ENCODE assay signal across 24 cellular contexts in genomic region chr14:103043257-103043893, GRCh38. TPM values are rescaled to one million over a fixed set of nuclear protein-coding genes. Genes with fewer than 3 reads are reported as not detected.
DNase-seq lines count a peak whose midpoint lies in the region; ATAC-seq, FAIRE-seq and TF ChIP-seq lines count a peak whose summit lies in the region.
"Had no signal": no experiment of that assay in that cellular context is flagged by ENCODE, and none has a peak within 500 bp of the region (broad histone marks: within the 10 kb centered on the region; RNA-seq: fewer than 3 reads in every experiment).

No MANE protein-coding gene starts in this region.

- no peaks in the 10 kb centered on the region for H3K9me2 ChIP-seq in PC-9 (ENCODE audit: insufficient read depth)

- DNase-seq in GM12891 (ENCODE audit: insufficient read length, low spot score) (no peak), PC-9 (no peak), GM12878 (ENCODE audit: low read depth, low spot score) (no peak), smooth muscle cell (lab: John Stamatoyannopoulos, UW; ENCODE audit: unreplicated experiment) (no peak), NCI-H1436 (lab: John Stamatoyannopoulos, UW) (no peak), foreskin keratinocyte (no peak), Right ventricle myocardium superior (no peak)
- DNase-seq: ACHN; BE2C; C1 segment of cervical spinal cord; CD4-positive, CD25-positive, alpha-beta regulatory T cell; CD8-positive, alpha-beta memory T cell; COR-L47; DMS 273 treated with DMSO at 0.1 percent for 48 hours; DMS53; DND-41; EL; HCEC 1CT had no signal

- H3K27me3 ChIP-seq in PC-9 (ENCODE audit: insufficient read depth, low read depth) (no peaks in the 10 kb centered on the region), GM12878 (replicated peaks in 1 of 2; ENCODE audit: control insufficient read depth in 2 of 2, insufficient read depth in 2 of 2, low read length in 1 of 2) (no peaks in the 10 kb centered on the region), smooth muscle cell (ENCODE audit: low read depth) (no peaks in the 10 kb centered on the region), foreskin keratinocyte (no peaks in the 10 kb centered on the region)
- H3K27me3 ChIP-seq: BE2C had no signal

- 72% methylated on average over 8 of the region's 8 CpGs for WGBS in GM12878 (ENCODE audit: insufficient coverage, insufficient replicate concordance, low lambda C conversion rate, missing lambda C conversion rate)
- 96% methylated on average over 8 of the region's 8 CpGs for WGBS in smooth muscle cell (ENCODE audit: low lambda C conversion rate)

- H3F3A ChIP-seq in PC-9 (ENCODE audit: insufficient read depth, low read depth) (peaks cover 21% of the 10 kb centered on the region; the same call in 1 of the 2 replicates), smooth muscle cell (ENCODE audit: low read depth) (no peaks in the 10 kb centered on the region)

- no peak for TF ChIP-seq RAD21 in GM12878 (IDR thresholded peaks at IDR 0.05; ENCODE audit: insufficient read depth, low read depth, low read length)

- in situ Hi-C loops in GM12878 (cut with MboI) = no loop called here

- SMC1A ChIA-PET in GM12878 (lab: Charles Lee; ENCODE audit: uncharacterized antibody, unreplicated experiment) = interaction anchor here (1.0 to 1.8 kb wide), 3 partner anchors 18 to 62 kb away, joined by 3 to 4 read pairs (median 3); no protein-coding TSS in a partner anchor

- H3K79me2 ChIP-seq in PC-9 (ENCODE audit: low read depth) = peaks cover 99% of the 10 kb centered on the region
- peaks cover 35% of the 10 kb centered on the region for H3K79me2 ChIP-seq in GM12878 (ENCODE audit: control insufficient read depth, insufficient read depth, low read length)
- peaks cover 100% of the 10 kb centered on the region for H3K79me2 ChIP-seq in smooth muscle cell (ENCODE audit: low read depth)

- H3K4me2 ChIP-seq in PC-9 (no peak overlapping the region), GM12878 (ENCODE audit: control insufficient read depth, insufficient read depth) (peak overlapping the region; percentile 67), smooth muscle cell (no peak overlapping the region)
- H3K4me2 ChIP-seq: GM23338 had no signal

- H4K20me1 ChIP-seq in PC-9 (ENCODE audit: insufficient read depth) (peaks cover 67% of the 10 kb centered on the region), GM12878 (ENCODE audit: control insufficient read depth, insufficient read depth) (no peaks in the 10 kb centered on the region), smooth muscle cell (ENCODE audit: low read depth) (peaks cover 99% of the 10 kb centered on the region)

- ATAC-seq in GM12878 = peak; percentile 39
- ATAC-seq in foreskin keratinocyte = no peak
- no peak for ATAC-seq in Right ventricle myocardium superior (ENCODE audit: poor library complexity)
- ATAC-seq: GM23338 had no signal

- H3K4me3 ChIP-seq in PC-9 (no peak overlapping the region), GM12878 (no peak overlapping the region), smooth muscle cell (no peak overlapping the region)
- H3K4me3 ChIP-seq: GM23338 had no signal

- H3K27ac ChIP-seq in PC-9 (peak overlapping the region; percentile 39), GM12878 (ENCODE audit: control insufficient read depth, insufficient read depth) (peak overlapping the region; percentile 24), smooth muscle cell (ENCODE audit: low read depth) (peak overlapping the region; percentile 4), foreskin keratinocyte (no peak overlapping the region)

- CTCF ChIA-PET in PC-9 (lab: Charles Lee) = interaction anchor here (0.5 to 0.7 kb wide), 2 partner anchors 348 to 349 kb away, joined by 3 to 4 read pairs; no protein-coding TSS in a partner anchor
- CTCF ChIA-PET in GM12878 (lab: Yijun Ruan, JAX) = interaction anchor here (1.2 to 2.2 kb wide), 4 partner anchors 8 to 349 kb away, joined by 3 to 8 read pairs (median 3); no protein-coding TSS in a partner anchor

- H3K4me1 ChIP-seq in PC-9 (replicated peaks; ENCODE audit: insufficient read depth) (peaks cover 8% of the 10 kb centered on the region; the same call in 1 of the 2 replicates), GM12878 (ENCODE audit: control insufficient read depth, insufficient read depth, low read length) (peaks cover 26% of the 10 kb centered on the region), smooth muscle cell (ENCODE audit: low read depth) (no peaks in the 10 kb centered on the region), foreskin keratinocyte (no peaks in the 10 kb centered on the region)
- H3K4me1 ChIP-seq: BE2C had no signal

- POLR2A ChIA-PET in PC-9 (lab: Charles Lee; ENCODE audit: unreplicated experiment) = interaction anchor here (0.5 to 0.6 kb wide), 2 partner anchors 85 to 384 kb away, joined by 3 to 5 read pairs; no protein-coding TSS in a partner anchor
- POLR2A ChIA-PET in GM12878 (lab: Charles Lee) = interaction anchor here (0.6 to 1.2 kb wide), 2 partner anchors 10 to 12 kb away, joined by 3 to 4 read pairs; no protein-coding TSS in a partner anchor

- TF ChIP-seq POLR2A in GM12891 (IDR thresholded peaks at IDR 0.05; ENCODE audit: low read depth, low read length) (no peak), GM12878 (IDR thresholded peaks at IDR 0.05; ENCODE audit: low read depth, low read length) (no peak)

- BruUV-seq in PC-9 (replicated peaks; lab: Mats Ljungman, UMichigan) = no TSS peak
- BruUV-seq in GM12878 (replicated peaks; lab: Mats Ljungman, UMichigan) = TSS peak; percentile 51

- RAD21 ChIA-PET in GM12878 (lab: Charles Lee; ENCODE audit: unreplicated experiment) = interaction anchor here (0.5 kb wide), 1 partner anchor 347 kb away, joined by 3 read pairs; no protein-coding TSS in a partner anchor

- peaks cover 27% of the 10 kb centered on the region for H3K36me3 ChIP-seq in PC-9 (ENCODE audit: low read depth)
- peaks cover 3 to 4% of the 10 kb centered on the region in 2 experiments; a peak in 3 of 4 replicates for H3K36me3 ChIP-seq in GM12878 (ENCODE audit: control insufficient read depth in 2 of 2, insufficient read depth in 2 of 2, low read length in 1 of 2)
- H3K36me3 ChIP-seq in smooth muscle cell (ENCODE audit: low read depth) = no peaks in the 10 kb centered on the region

- peak; percentile 9 for FAIRE-seq in GM12891 (lab: Jason Lieb, UNC)
- peak; percentile 61 for FAIRE-seq in GM12878 (lab: Jason Lieb, UNC)
- FAIRE-seq: GM12892, GM18507, H54 had no signal

- H2AFZ ChIP-seq in PC-9 = no peak overlapping the region
- H2AFZ ChIP-seq in GM12878 (ENCODE audit: control insufficient read depth, low read depth, low read length) = no peak overlapping the region
- H2AFZ ChIP-seq in smooth muscle cell (ENCODE audit: low read depth) = no peak overlapping the region
- H2AFZ ChIP-seq: GM23338 had no signal

- TF ChIP-seq CTCF in PC-9 (conservative IDR thresholded peaks at IDR 0.05) (no peak), GM12878 (IDR thresholded peaks at IDR 0.05 in 2 of 3, conservative IDR thresholded peaks at IDR 0.05 in 1 of 3; ENCODE audit: control insufficient read depth in 2 of 3, extremely low read depth in 1 of 3, insufficient read depth in 1 of 3, low read depth in 3 of 3, low read length in 3 of 3) (no peak), smooth muscle cell (IDR thresholded peaks at IDR 0.05; ENCODE audit: borderline replicate concordance, insufficient read depth, poor library complexity, severe bottlenecking) (no peak), foreskin keratinocyte (conservative IDR thresholded peaks at IDR 0.05) (no peak)

- intact Hi-C loops in PC-9 (cut with micrococcal nuclease; ENCODE audit: unreplicated experiment) = no loop called here
- intact Hi-C loops in GM12878 (cut with micrococcal nuclease; ENCODE audit: unreplicated experiment) = no loop called here
- intact Hi-C loops in Right ventricle myocardium superior (cut with DNase I) = no loop called here

- TF ChIP-seq EP300 in GM12878 (IDR thresholded peaks at IDR 0.05; ENCODE audit: borderline replicate concordance in 1 of 2, control insufficient read depth in 1 of 2, low read depth in 2 of 2, low read length in 2 of 2) = no peak

- H3K9ac ChIP-seq in GM12878 (ENCODE audit: control insufficient read depth, insufficient read depth, low read length) (no peak overlapping the region), smooth muscle cell (ENCODE audit: low read depth) (no peak overlapping the region)

- H3K9me3 ChIP-seq in PC-9 (ENCODE audit: insufficient read depth, low read depth) (peaks cover 4% of the 10 kb centered on the region; the same call in 1 of the 2 replicates), GM12878 (replicated peaks; ENCODE audit: control insufficient read depth, insufficient read depth, low read length) (peaks cover 12% of the 10 kb centered on the region; the same call in 2 of the 3 replicates), smooth muscle cell (replicated peaks; ENCODE audit: low read depth) (no peaks in the 10 kb centered on the region)
- H3K9me3 ChIP-seq: BE2C had no signal

RNA-seq across cellular contexts. Expression of gene CDC42BPB, which starts 14.0 kb away (rescaled TPM):
- polyA plus RNA-seq in GM12891 (2012; ENCODE audit: low read depth, missing spikeins) = 11.6 TPM
- total RNA-seq in PC-9 (2021) = 203 and 209 TPM in 2 replicates
- 103 and 127 TPM in 2 replicates for total RNA-seq in GM12878 (2013; cell fraction: nucleolus; rRNA removed)
- 15.3 and 19.9 TPM in 2 replicates for total RNA-seq in GM12878 (2014; rRNA removed)
- total RNA-seq in GM12878 (2014; rRNA removed; fragmentation: Illumina TruSeq; extraction: Trizol) = 10.0 and 10.7 TPM in 2 replicates
- 20.3 and 22.0 TPM in 2 replicates for total RNA-seq in GM12878 (2021)
- 9.3 TPM for polyA plus RNA-seq in GM12878 (2011; ENCODE audit: low read depth)
- polyA plus RNA-seq in GM12878 (2011; rRNA removed) = 17.4 and 22.1 TPM in 2 replicates
- polyA plus RNA-seq in GM12878 (2011; cell fraction: cytosol; rRNA removed) = 23.8 and 26.2 TPM in 2 replicates
- 61.2 and 90.5 TPM in 2 replicates for polyA plus RNA-seq in GM12878 (2011; cell fraction: nucleus; rRNA removed)
- 12.2 and 14.2 TPM in 2 replicates for polyA plus RNA-seq in GM12878 (2012)
- polyA plus RNA-seq in GM12878 (2014; fragmentation: Illumina TruSeq; extraction: Trizol) = 8.4 and 15.9 TPM in 2 replicates
- under 1 TPM; 0.42 to 0.46 TPM for polyA plus RNA-seq in GM12878 (2014; fragmentation: Nextera tagmentation; extraction: Ambion mirVana)
- polyA plus RNA-seq in GM12878 (2014; rRNA removed) = 18.3 and 23.6 TPM in 2 replicates
- 1 to 10 TPM in 1 of 2 experiments, under 1 TPM in 1; 0.82 to 1.7 TPM for polyA plus RNA-seq in GM12878 (2016; fragmentation: Nextera tagmentation; extraction: Ambion mirVana)
- polyA minus RNA-seq in GM12878 (2011; rRNA and poly(A)+ RNA removed) = 44.8 and 46.7 TPM in 2 replicates
- polyA minus RNA-seq in GM12878 (2011; cell fraction: cytosol; rRNA and poly(A)+ RNA removed) = 14.2 and 15.8 TPM in 2 replicates
- 20.3 and 38.5 TPM in 2 replicates for polyA minus RNA-seq in GM12878 (2011; cell fraction: nucleus; rRNA and poly(A)+ RNA removed)
- 56.6 and 71.2 TPM in 2 replicates for total RNA-seq in smooth muscle cell
- polyA plus RNA-seq in smooth muscle cell = 11.3 and 14.4 TPM in 2 replicates
- 52.9 and 59.7 TPM in 2 replicates for total RNA-seq in foreskin keratinocyte
- 15.9 and 16.8 TPM in 2 replicates for polyA plus RNA-seq in foreskin keratinocyte
- total RNA-seq in Right ventricle myocardium superior = 64.6 TPM

RNA-seq across cellular contexts. Expression of gene LBHD2, which starts 40.6 kb away (rescaled TPM):
- not detected for polyA plus RNA-seq in GM12891 (2012; ENCODE audit: low read depth, missing spikeins)
- total RNA-seq in PC-9 (2021) (0.52 and 0.78 TPM in 2 replicates), GM12878 (2014; rRNA removed) (not detected in 2 replicates), GM12878 (2014; rRNA removed; fragmentation: Illumina TruSeq; extraction: Trizol) (not detected in 2 replicates), GM12878 (2021) (not detected in 2 replicates), smooth muscle cell (not detected in 2 replicates), foreskin keratinocyte (not detected in 2 replicates), Right ventricle myocardium superior (not detected)
- total RNA-seq in GM12878 (2013; cell fraction: nucleolus; rRNA removed) = not detected in 2 replicates
- not detected for polyA plus RNA-seq in GM12878 (2011; ENCODE audit: low read depth)
- polyA plus RNA-seq in GM12878 (2011; rRNA removed) (not detected in 2 replicates), GM12878 (2014; fragmentation: Illumina TruSeq; extraction: Trizol) (not detected in 2 replicates), GM12878 (2014; fragmentation: Nextera tagmentation; extraction: Ambion mirVana) (not detected), GM12878 (2014; rRNA removed) (not detected in 2 replicates), GM12878 (2016; fragmentation: Nextera tagmentation; extraction: Ambion mirVana) (not detected), smooth muscle cell (not detected in 2 replicates), foreskin keratinocyte (not detected in 2 replicates)
- not detected in 2 replicates for polyA plus RNA-seq in GM12878 (2011; cell fraction: cytosol; rRNA removed)
- polyA plus RNA-seq in GM12878 (2011; cell fraction: nucleus; rRNA removed) = not detected in 2 replicates
- not detected in 2 replicates for polyA plus RNA-seq in GM12878 (2012)
- not detected in 2 replicates for polyA minus RNA-seq in GM12878 (2011; rRNA and poly(A)+ RNA removed)
- polyA minus RNA-seq in GM12878 (2011; cell fraction: cytosol; rRNA and poly(A)+ RNA removed) = not detected in 2 replicates
- polyA minus RNA-seq in GM12878 (2011; cell fraction: nucleus; rRNA and poly(A)+ RNA removed) = not detected in 2 replicates
- total RNA-seq: A172; CD4-positive, CD25-positive, alpha-beta regulatory T cell; CD8-positive, alpha-beta memory T cell; G401; GM23338 had no signal
- polyA plus RNA-seq: CD4-positive, CD25-positive, alpha-beta regulatory T cell; CD8-positive, alpha-beta memory T cell; GM23338 had no signal

RNA-seq across cellular contexts. Expression of gene EXOC3L4, which starts 51.1 kb away (rescaled TPM):
- not detected for polyA plus RNA-seq in GM12891 (2012; ENCODE audit: low read depth, missing spikeins)
- total RNA-seq in PC-9 (2021) (0.38 and 1.7 TPM in 2 replicates), GM12878 (2014; rRNA removed) (not detected in 2 replicates), GM12878 (2014; rRNA removed; fragmentation: Illumina TruSeq; extraction: Trizol) (not detected in 2 replicates), GM12878 (2021) (not detected in 2 replicates), smooth muscle cell (not detected in 2 replicates), foreskin keratinocyte (not detected in 2 replicates), Right ventricle myocardium superior (0.38 TPM)
- total RNA-seq in GM12878 (2013; cell fraction: nucleolus; rRNA removed) = not detected in 2 replicates
- polyA plus RNA-seq in GM12878 (2011; ENCODE audit: low read depth) = not detected
- polyA plus RNA-seq in GM12878 (2011; rRNA removed) (not detected in 2 replicates), GM12878 (2014; fragmentation: Illumina TruSeq; extraction: Trizol) (not detected in 2 replicates), GM12878 (2014; fragmentation: Nextera tagmentation; extraction: Ambion mirVana) (not detected), GM12878 (2014; rRNA removed) (not detected in 2 replicates), GM12878 (2016; fragmentation: Nextera tagmentation; extraction: Ambion mirVana) (not detected), smooth muscle cell (not detected in 2 replicates), foreskin keratinocyte (not detected in 2 replicates)
- polyA plus RNA-seq in GM12878 (2011; cell fraction: cytosol; rRNA removed) = not detected in 2 replicates
- polyA plus RNA-seq in GM12878 (2011; cell fraction: nucleus; rRNA removed) = 0.15 TPM in 1 of 2 replicates, not detected in the other
- not detected in 2 replicates for polyA plus RNA-seq in GM12878 (2012)
- polyA minus RNA-seq in GM12878 (2011; rRNA and poly(A)+ RNA removed) = not detected in 2 replicates
- not detected in 2 replicates for polyA minus RNA-seq in GM12878 (2011; cell fraction: cytosol; rRNA and poly(A)+ RNA removed)
- not detected in 2 replicates for polyA minus RNA-seq in GM12878 (2011; cell fraction: nucleus; rRNA and poly(A)+ RNA removed)
- total RNA-seq: CD4-positive, CD25-positive, alpha-beta regulatory T cell; CD8-positive, alpha-beta memory T cell; GM23338 had no signal
- polyA plus RNA-seq: CD4-positive, CD25-positive, alpha-beta regulatory T cell; CD8-positive, alpha-beta memory T cell; GM23338 had no signal
